20 cellular contexts compared by ENCODE assay signal in the genomic region with DNA sequence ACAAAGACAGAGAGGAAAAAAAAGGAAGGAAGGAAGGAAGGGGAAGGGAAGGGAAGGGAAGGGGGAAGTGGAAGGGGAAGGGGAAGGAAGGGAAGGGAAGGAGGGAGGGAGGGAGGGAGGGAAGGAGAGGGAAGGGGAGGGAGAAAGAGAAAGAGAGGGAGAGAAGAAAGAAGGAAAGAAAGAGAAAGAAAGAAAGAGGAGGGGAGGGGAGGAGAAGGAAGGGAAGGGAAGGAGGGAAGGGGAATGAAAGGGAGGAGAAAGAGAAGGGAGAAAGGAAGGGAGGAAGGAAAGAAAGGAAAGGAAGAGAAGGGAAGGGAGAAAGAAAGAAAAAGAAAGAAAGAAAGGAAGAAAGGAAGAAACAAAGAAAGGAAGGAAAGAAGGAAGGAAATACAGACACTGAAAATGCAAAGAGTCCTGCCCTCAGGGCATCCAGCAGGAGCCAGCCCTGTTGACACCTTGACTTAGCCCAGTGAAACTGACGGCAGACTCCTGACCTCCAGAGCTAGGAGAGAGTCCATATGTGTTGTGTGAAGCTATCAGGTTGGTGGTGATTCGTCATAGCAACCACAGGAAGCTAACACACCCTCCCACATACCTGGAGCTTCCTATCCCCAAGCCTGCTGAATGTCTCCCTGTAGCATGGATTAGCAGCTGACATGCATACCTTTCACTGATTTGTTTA. TPM values are rescaled to one million over a fixed set of nuclear protein-coding genes. Genes with fewer than 3 reads are reported as not detected.
DNase-seq lines count a peak whose midpoint lies in the region; ATAC-seq and TF ChIP-seq lines count a peak whose summit lies in the region.
"Had no signal": no experiment of that assay in that cellular context is flagged by ENCODE, and none has a peak within 500 bp of the region (broad histone marks: within the 10 kb centered on the region; RNA-seq: fewer than 3 reads in every experiment).

No MANE protein-coding gene starts in this region.

- peak overlapping the region; percentile 79 for H3K27ac ChIP-seq in PC-3 (ENCODE audit: low read length)
- H3K27ac ChIP-seq: right atrium auricular region, stomach had no signal

- H3K36me3 Mint-ChIP-seq in activated CD4-positive, alpha-beta T cell treated with anti-CD3 and anti-CD28 coated beads, Interleukin-2, amount 10 ng/mL, durations not matched to agents 7 days and 5 days (ENCODE audit: low read depth): no peaks in the 10 kb centered on the region
- no peaks in the 10 kb centered on the region for H3K36me3 Mint-ChIP-seq in type B pancreatic cell
- H3K36me3 Mint-ChIP-seq in effector memory CD8-positive, alpha-beta T cell (ENCODE audit: insufficient read depth): no peaks in the 10 kb centered on the region
- H3K36me3 Mint-ChIP-seq: CD14-positive monocyte had no signal

- H2AFZ ChIP-seq in PC-3 (ENCODE audit: low read length): no peak overlapping the region

- H3K4me1 Mint-ChIP-seq in activated CD4-positive, alpha-beta T cell treated with anti-CD3 and anti-CD28 coated beads, Interleukin-2, amount 10 ng/mL, durations not matched to agents 7 days and 5 days: peaks cover 4% of the 10 kb centered on the region
- H3K4me1 Mint-ChIP-seq in type B pancreatic cell (ENCODE audit: unreplicated experiment): peaks cover 40% of the 10 kb centered on the region
- no peaks in the 10 kb centered on the region for H3K4me1 Mint-ChIP-seq in effector memory CD8-positive, alpha-beta T cell (ENCODE audit: low read depth in 2 of 2)
- H3K4me1 Mint-ChIP-seq: central memory CD8-positive, alpha-beta T cell had no signal

- H3K27me3 ChIP-seq in PC-3 (ENCODE audit: low read length): no peaks in the 10 kb centered on the region
- H3K27me3 ChIP-seq: right atrium auricular region had no signal

- no peak overlapping the region for H3K4me3 Mint-ChIP-seq in activated CD4-positive, alpha-beta T cell treated with anti-CD3 and anti-CD28 coated beads, Interleukin-2, amount 10 ng/mL, durations not matched to agents 7 days and 5 days
- no peak overlapping the region for H3K4me3 Mint-ChIP-seq in type B pancreatic cell
- no peak overlapping the region for H3K4me3 Mint-ChIP-seq in effector memory CD8-positive, alpha-beta T cell
- H3K4me3 Mint-ChIP-seq: CD14-positive monocyte; central memory CD8-positive, alpha-beta T cell; T-helper 1 cell treated with Interleukin-12 subunit alpha and Interleukin-12 subunit beta and Interleukin-4 antibody, amounts not matched to agents 30 μg/mL and 1 μg/mL, for 36 hours had no signal

- no peaks in the 10 kb centered on the region for H3F3A ChIP-seq in PC-3 (ENCODE audit: low read length, unreplicated experiment)

- no peaks in the 10 kb centered on the region for H4K20me1 ChIP-seq in PC-3 (ENCODE audit: low read length)

- no peaks in the 10 kb centered on the region for H3K9me2 ChIP-seq in PC-3 (replicated peaks; ENCODE audit: low read length)

- in situ Hi-C loops in KBM-7 (cut with MboI; ENCODE audit: low pct_unique_long_range_greater_than_20kb, low sequenced_read_pairs): no loop called here

- H3K9me3 ChIP-seq in PC-3 (ENCODE audit: low read length): no peaks in the 10 kb centered on the region
- H3K9me3 ChIP-seq: right atrium auricular region, stomach had no signal

- no peaks in the 10 kb centered on the region for H3K36me3 ChIP-seq in PC-3 (ENCODE audit: low read depth, low read length)
- H3K36me3 ChIP-seq: right atrium auricular region, stomach had no signal

- peaks cover 61% of the 10 kb centered on the region for H3K4me1 ChIP-seq in PC-3 (ENCODE audit: insufficient read depth, low read length)
- H3K4me1 ChIP-seq: right atrium auricular region, stomach had no signal

- H3K79me2 ChIP-seq in PC-3 (ENCODE audit: low read length): no peaks in the 10 kb centered on the region

- TF ChIP-seq CTCF in PC-3 (conservative IDR thresholded peaks at IDR 0.05; ENCODE audit: low read depth, low read length) (no peak), epithelial cell of esophagus (IDR thresholded peaks at IDR 0.05; ENCODE audit: insufficient read depth, low read depth, low read length, missing control alignments) (no peak), type B pancreatic cell (conservative IDR thresholded peaks at IDR 0.05) (no peak)

- H3K4me3 ChIP-seq in PC-3 (ENCODE audit: low read length): no peak overlapping the region
- no peak overlapping the region for H3K4me3 ChIP-seq in epithelial cell of esophagus (ENCODE audit: low read length)
- H3K4me3 ChIP-seq: right atrium auricular region, stomach had no signal

- intact Hi-C loops in PC-3 (cut with micrococcal nuclease): loop anchor here (1.0 to 10.0 kb wide), 4 partner anchors 27 to 451 kb away; no protein-coding TSS in a partner anchor

- no peak for DNase-seq in activated CD4-positive, alpha-beta T cell treated with anti-CD3 and anti-CD28 coated beads, Interleukin-2, amount 10 ng/mL, durations not matched to agents 7 days and 5 days
- no peak for DNase-seq in activated CD4-positive, alpha-beta T cell treated with anti-CD3 and anti-CD28 coated beads for 1 hour
- DNase-seq in PC-3 (peak; percentile 85), epithelial cell of esophagus (ENCODE audit: low read depth) (peak; percentile 89), type B pancreatic cell (ENCODE audit: extremely low spot score, unreplicated experiment) (no peak), KBM-7 (no peak)
- DNase-seq in effector memory CD8-positive, alpha-beta T cell: no peak
- DNase-seq in stimulated activated CD4-positive, alpha-beta T cell treated with anti-CD3 and anti-CD28 coated beads, Interleukin-15, amount 100 ng/mL, for 24 hours: no peak
- DNase-seq: ACHN, amniotic stem cell, left cardiac atrium, NCI-H2081 treated with DMSO at 0.1 percent for 48 hours, NCI-H748 treated with DMSO at 0.1 percent for 48 hours, nucleus accumbens, stomach had no signal

- no peaks in the 10 kb centered on the region for H3K9me3 Mint-ChIP-seq in activated CD4-positive, alpha-beta T cell treated with anti-CD3 and anti-CD28 coated beads, Interleukin-2, amount 10 ng/mL, durations not matched to agents 7 days and 5 days
- H3K9me3 Mint-ChIP-seq in type B pancreatic cell: no peaks in the 10 kb centered on the region
- H3K9me3 Mint-ChIP-seq in effector memory CD8-positive, alpha-beta T cell: no peaks in the 10 kb centered on the region
- H3K9me3 Mint-ChIP-seq: activated T-helper 2 cell treated with anti-CD3 and anti-CD28 coated beads, Interferon-gamma antibody, Interleukin-2, Interleukin-4, amounts not matched to agents 10 μg/mL and 5 μg/mL and 100 μg/mL, durations not matched to agents 14 hours and 24 hours and 36 hours; central memory CD8-positive, alpha-beta T cell; T-helper 1 cell treated with Interleukin-12 subunit alpha and Interleukin-12 subunit beta and Interleukin-4 antibody, amounts not matched to agents 30 μg/mL and 1 μg/mL, for 36 hours had no signal

- peak overlapping the region; percentile 33; the same call in 1 of the 2 replicates for H3K9ac ChIP-seq in PC-3 (ENCODE audit: low read length)

- POLR2A ChIA-PET in activated CD4-positive, alpha-beta T cell treated with anti-CD3 and anti-CD28 coated beads, Interleukin-2, amount 10 ng/mL, durations not matched to agents 7 days and 5 days (lab: Charles Lee): no interaction called here
- POLR2A ChIA-PET in PC-3 (lab: Charles Lee; ENCODE audit: unreplicated experiment): interaction anchor here (0.7 to 0.9 kb wide), 2 partner anchors 58 to 1079 kb away, joined by 3 to 5 read pairs; no protein-coding TSS in a partner anchor

- H3K27ac Mint-ChIP-seq in activated CD4-positive, alpha-beta T cell treated with anti-CD3 and anti-CD28 coated beads, Interleukin-2, amount 10 ng/mL, durations not matched to agents 7 days and 5 days: peak overlapping the region; percentile 79
- H3K27ac Mint-ChIP-seq in type B pancreatic cell: peak overlapping the region; percentile 72
- H3K27ac Mint-ChIP-seq in effector memory CD8-positive, alpha-beta T cell: no peak overlapping the region
- H3K27ac Mint-ChIP-seq: activated T-helper 2 cell treated with anti-CD3 and anti-CD28 coated beads, Interferon-gamma antibody, Interleukin-2, Interleukin-4, amounts not matched to agents 10 μg/mL and 5 μg/mL and 100 μg/mL, durations not matched to agents 14 hours and 24 hours and 36 hours; T-helper 1 cell treated with Interleukin-12 subunit alpha and Interleukin-12 subunit beta and Interleukin-4 antibody, amounts not matched to agents 30 μg/mL and 1 μg/mL, for 36 hours had no signal

- CTCF ChIA-PET in activated CD4-positive, alpha-beta T cell treated with anti-CD3 and anti-CD28 coated beads, Interleukin-2, amount 10 ng/mL, durations not matched to agents 7 days and 5 days (lab: Charles Lee): no interaction called here
- CTCF ChIA-PET in PC-3 (lab: Charles Lee): interaction anchor here (0.6 to 1.2 kb wide), 2 partner anchors 57 to 154 kb away, joined by 3 read pairs; no protein-coding TSS in a partner anchor

- H3K4me2 ChIP-seq in PC-3 (ENCODE audit: low read length): peak overlapping the region; percentile 48

- no TSS peak for BruUV-seq in PC-3 (replicated peaks; lab: Mats Ljungman, UMichigan)

- ATAC-seq in PC-3: peak; percentile 52
- ATAC-seq in effector memory CD8-positive, alpha-beta T cell (replicated peaks): no peak
- ATAC-seq: left cardiac atrium had no signal

- peaks cover 2% of the 10 kb centered on the region for H3K27me3 Mint-ChIP-seq in activated CD4-positive, alpha-beta T cell treated with anti-CD3 and anti-CD28 coated beads, Interleukin-2, amount 10 ng/mL, durations not matched to agents 7 days and 5 days
- H3K27me3 Mint-ChIP-seq in type B pancreatic cell: peaks cover 13% of the 10 kb centered on the region
- peaks cover 32 to 60% of the 10 kb centered on the region in 2 donors for H3K27me3 Mint-ChIP-seq in effector memory CD8-positive, alpha-beta T cell

RNA-seq across cellular contexts. Expression of a gene that starts 58.7 kb away (rescaled TPM):
- total RNA-seq in activated CD4-positive, alpha-beta T cell treated with anti-CD3 and anti-CD28 coated beads, Interleukin-2, amount 10 ng/mL, durations not matched to agents 7 days and 5 days: under 1 TPM; 0.37 to 0.69 TPM
- total RNA-seq in PC-3 (2014; rRNA removed) (340 and 372 TPM in 2 replicates), type B pancreatic cell (ENCODE audit: low replicate concordance) (89.0 and 146 TPM in 2 replicates)

Comparison
In these comparisons a context has a peak if more than half of its experiments do, and no peak if none do; other contexts are left out.
1. DNase-seq: peak in PC-3 (single experiment) and epithelial cell of esophagus (single experiment); none in activated CD4-positive, alpha-beta T cell treated with anti-CD3 and anti-CD28 coated beads, Interleukin-2, amount 10 ng/mL, durations not matched to agents 7 days and 5 days (single experiment), activated CD4-positive, alpha-beta T cell treated with anti-CD3 and anti-CD28 coated beads for 1 hour (single experiment), type B pancreatic cell (single experiment), effector memory CD8-positive, alpha-beta T cell (0 of 3), KBM-7 (single experiment) and stimulated activated CD4-positive, alpha-beta T cell treated with anti-CD3 and anti-CD28 coated beads, Interleukin-15, amount 100 ng/mL, for 24 hours (single experiment).
2. H3K27ac Mint-ChIP-seq: peak in activated CD4-positive, alpha-beta T cell treated with anti-CD3 and anti-CD28 coated beads, Interleukin-2, amount 10 ng/mL, durations not matched to agents 7 days and 5 days (single experiment) and type B pancreatic cell (single experiment); none in effector memory CD8-positive, alpha-beta T cell (0 of 2).
3. RNA of a gene that starts 58.7 kb away (total RNA-seq): 340 to 372 TPM in PC-3 and 89.0 to 146 TPM in type B pancreatic cell; 0.37 to 0.69 TPM in activated CD4-positive, alpha-beta T cell treated with anti-CD3 and anti-CD28 coated beads, Interleukin-2, amount 10 ng/mL, durations not matched to agents 7 days and 5 days; every median in the first group is over 10 times any median in the second.